8 cellular contexts compared by ENCODE assay signal in the genomic region with DNA sequence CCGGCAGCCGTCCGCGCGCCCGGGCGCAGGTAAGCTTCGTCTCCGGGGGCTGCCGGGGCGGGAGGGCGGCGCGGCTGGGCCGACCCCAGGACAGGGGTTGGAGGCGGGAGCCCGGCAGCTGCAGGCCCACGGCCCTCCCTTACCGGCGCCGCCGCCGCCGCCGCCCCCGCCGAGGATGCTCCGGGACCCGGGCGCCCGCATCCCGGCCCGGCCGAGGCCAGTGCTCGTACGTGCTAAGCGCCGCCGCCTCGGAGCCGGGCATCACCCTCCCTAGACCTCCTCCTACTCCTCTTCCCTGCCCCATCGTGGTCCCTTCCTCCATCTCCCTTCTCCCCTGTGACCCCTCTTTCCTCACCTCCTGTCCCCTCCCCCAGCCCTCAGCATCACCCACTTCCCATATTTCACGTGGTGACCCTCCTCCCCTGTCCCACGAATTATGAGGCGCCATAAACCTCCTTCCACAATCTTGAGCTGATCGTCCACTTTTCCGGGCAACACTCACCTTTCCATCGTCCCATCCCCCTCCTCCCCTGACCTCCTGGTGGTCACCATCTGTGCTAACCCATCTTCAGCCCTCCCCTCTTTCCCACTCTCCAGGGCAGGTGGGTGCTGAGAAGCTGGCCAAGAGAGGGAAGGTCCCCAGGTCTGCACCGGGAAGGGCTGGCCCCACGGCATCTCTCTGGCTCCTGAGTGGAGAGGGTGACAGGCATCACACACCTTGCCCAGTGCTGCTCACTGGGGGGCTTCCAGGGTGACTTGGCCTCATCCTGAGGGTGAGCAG. TPM values are rescaled to one million over a fixed set of nuclear protein-coding genes. Genes with fewer than 3 reads are reported as not detected.
DNase-seq lines count a peak whose midpoint lies in the region; ATAC-seq and TF ChIP-seq lines count a peak whose summit lies in the region.

No MANE protein-coding gene starts in this region.

- in situ Hi-C loops in mammary epithelial cell (cut with MboI; ENCODE audit: low sequenced_read_pairs in 2 of 2) = no loop called here

- no peaks in the 10 kb centered on the region for H3K9me2 ChIP-seq in Karpas-422 (replicated peaks; ENCODE audit: insufficient read depth, low read length)

- no peaks in the 10 kb centered on the region for H3K36me3 ChIP-seq in BE2C
- H3K36me3 ChIP-seq in Karpas-422 (ENCODE audit: insufficient read depth, low read length) = peaks cover 9% of the 10 kb centered on the region; the same call in 1 of the 2 replicates
- no peaks in the 10 kb centered on the region for H3K36me3 ChIP-seq in mammary epithelial cell (ENCODE audit: insufficient read depth, low read length)
- no peaks in the 10 kb centered on the region for H3K36me3 ChIP-seq in mucosa of rectum (ENCODE audit: control insufficient read depth in 2 of 2, insufficient read depth in 2 of 2, low read length in 2 of 2)

- CTCF ChIA-PET in mammary epithelial cell (lab: Charles Lee; ENCODE audit: low non-redundant PET) = interaction anchor here (0.5 kb wide), 1 partner anchor 8 kb away, joined by 3 read pairs; no protein-coding TSS in a partner anchor

- H3K9ac ChIP-seq in Karpas-422 (ENCODE audit: low read length) = peak overlapping the region; percentile 91
- H3K9ac ChIP-seq in mammary epithelial cell (ENCODE audit: insufficient read depth, low read length) = no peak overlapping the region
- peak overlapping the region; percentile 5 to 41 for H3K9ac ChIP-seq in mucosa of rectum (ENCODE audit: low read depth in 1 of 2, low read length in 2 of 2)

- intact Hi-C loops in mammary epithelial cell (cut with micrococcal nuclease) = loop anchor here (2.0 kb wide), 2 partner anchors 31 to 65 kb away; no protein-coding TSS in a partner anchor

- peaks cover 52% of the 10 kb centered on the region for H3K79me2 ChIP-seq in Karpas-422 (ENCODE audit: low read length)
- no peaks in the 10 kb centered on the region for H3K79me2 ChIP-seq in mammary epithelial cell (ENCODE audit: insufficient read depth, low read length)

- H3K4me1 ChIP-seq in BE2C (no peaks in the 10 kb centered on the region), Karpas-422 (ENCODE audit: low read length) (peaks cover 28% of the 10 kb centered on the region), mammary epithelial cell (ENCODE audit: insufficient read depth, low read length) (peaks cover 7% of the 10 kb centered on the region), mucosa of rectum (ENCODE audit: control insufficient read depth in 2 of 2, insufficient read depth in 2 of 2, low read length in 2 of 2) (peaks cover 6 to 14% of the 10 kb centered on the region in 2 donors)

- peak overlapping the region; percentile 28; the same call in 1 of the 2 replicates for H2AFZ ChIP-seq in Karpas-422 (ENCODE audit: low read length)
- H2AFZ ChIP-seq in mammary epithelial cell (ENCODE audit: low read depth, low read length) = peak overlapping the region; percentile 55

- TF ChIP-seq CTCF in BE2C (IDR thresholded peaks at IDR 0.05; ENCODE audit: low read depth, low read length) (no peak), mammary epithelial cell (conservative IDR thresholded peaks at IDR 0.05 in 1 of 2, IDR thresholded peaks at IDR 0.05 in 1 of 2; ENCODE audit: extremely low read depth in 1 of 2, insufficient read depth in 1 of 2, low read depth in 1 of 2, low read length in 2 of 2) (no peak)

- H4K20me1 ChIP-seq in Karpas-422 (ENCODE audit: insufficient read depth, low read depth, low read length) (peaks cover 6% of the 10 kb centered on the region; the same call in 1 of the 2 replicates), mammary epithelial cell (ENCODE audit: insufficient read depth, low read length) (no peaks in the 10 kb centered on the region)

- H3K9me3 ChIP-seq in BE2C (no peaks in the 10 kb centered on the region), Karpas-422 (ENCODE audit: low read length) (no peaks in the 10 kb centered on the region), mammary epithelial cell (replicated peaks; ENCODE audit: insufficient read depth, low read length) (no peaks in the 10 kb centered on the region), mucosa of rectum (ENCODE audit: control insufficient read depth in 2 of 2, low read length in 2 of 2) (no peaks in the 10 kb centered on the region)

- dilution Hi-C loops in mammary epithelial cell (cut with HindIII; ENCODE audit: low sequenced_read_pairs) = no loop called here

- H3K4me2 ChIP-seq in Karpas-422 (ENCODE audit: low read depth, low read length, poor library complexity, severe bottlenecking) = peak overlapping the region; percentile 84
- peak overlapping the region; percentile 87 for H3K4me2 ChIP-seq in mammary epithelial cell (ENCODE audit: insufficient read depth, low read depth, low read length)

- 56% methylated on average over 4 of the region's 50 CpGs for WGBS in mammary epithelial cell (ENCODE audit: low coverage, missing lambda C conversion rate)

- peak overlapping the region; percentile 93 for H3K27ac ChIP-seq in Karpas-422 (ENCODE audit: low read length)
- no peak overlapping the region for H3K27ac ChIP-seq in mammary epithelial cell (ENCODE audit: insufficient read depth, low read depth, low read length)
- H3K27ac ChIP-seq in mucosa of rectum (ENCODE audit: low read depth in 2 of 2, low read length in 2 of 2) = peak overlapping the region in 1 of 2 donors; percentile 38

- peaks cover 17% of the 10 kb centered on the region for H3K27me3 ChIP-seq in BE2C
- no peaks in the 10 kb centered on the region for H3K27me3 ChIP-seq in Karpas-422 (ENCODE audit: low read length)
- H3K27me3 ChIP-seq in mammary epithelial cell (ENCODE audit: insufficient read depth, low read length) = no peaks in the 10 kb centered on the region
- H3K27me3 ChIP-seq in mucosa of rectum (ENCODE audit: control insufficient read depth in 2 of 2, insufficient read depth in 2 of 2, low read length in 2 of 2) = no peaks in the 10 kb centered on the region

- ATAC-seq in GM19463 (IDR thresholded peaks at IDR 0.05; ENCODE audit: unreplicated experiment) = peak; percentile 8

- H3K4me3 ChIP-seq in BE2C (ENCODE audit: low read depth, low read length) (peak overlapping the region; percentile 48), Karpas-422 (ENCODE audit: low read length) (peak overlapping the region; percentile 96), mammary epithelial cell (replicated peaks in 1 of 3; ENCODE audit: insufficient read depth in 1 of 3, low read depth in 2 of 3, low read length in 3 of 3) (peak overlapping the region in 2 of 3 experiments; percentile 65 to 69), mucosa of rectum (ENCODE audit: low read length in 2 of 2) (peak overlapping the region; percentile 51 to 67)

- DNase-seq in BE2C (peak; percentile 10), Karpas-422 (peak; percentile 70), mammary epithelial cell (no peak), epidermal melanocyte (ENCODE audit: insufficient read length, low spot score) (no peak), nucleus accumbens (lab: John Stamatoyannopoulos, UW) (no peak), NCI-H1436 treated with DMSO at 0.1 percent for 48 hours (lab: John Stamatoyannopoulos, UW) (no peak)

- BruUV-seq in mammary epithelial cell (replicated peaks; lab: Mats Ljungman, UMichigan) = no TSS peak

RNA-seq across cellular contexts. Expression of gene ASPHD2, which starts 0.6 kb away (rescaled TPM):
- 1.4 TPM for polyA plus RNA-seq in BE2C (2012; ENCODE audit: insufficient read depth, insufficient read length, low read depth)
- total RNA-seq in Karpas-422 (2014; rRNA removed; shearing (Covaris generic); ENCODE audit: low replicate concordance) = 30.7 and 33.3 TPM in 2 replicates
- 10 to 100 TPM in 1 of 2 donors, 1 to 10 TPM in 1; 6.1 to 16.5 TPM for total RNA-seq in mammary epithelial cell
- 4.1 TPM for polyA plus RNA-seq in mammary epithelial cell
- polyA minus RNA-seq in mammary epithelial cell = 3.9 TPM

RNA-seq across cellular contexts. Expression of gene HPS4, which starts 53.9 kb away (rescaled TPM):
- 32.5 TPM for polyA plus RNA-seq in BE2C (2012; ENCODE audit: insufficient read depth, insufficient read length, low read depth)
- 42.1 and 46.1 TPM in 2 replicates for total RNA-seq in Karpas-422 (2014; rRNA removed; shearing (Covaris generic); ENCODE audit: low replicate concordance)
- 10 to 100 TPM; 33.6 to 38.3 TPM for total RNA-seq in mammary epithelial cell
- polyA plus RNA-seq in mammary epithelial cell = 18.3 TPM
- polyA minus RNA-seq in mammary epithelial cell = 9.7 TPM

RNA-seq across cellular contexts. Expression of gene SRRD, which starts 54.0 kb away (rescaled TPM):
- 20.7 TPM for polyA plus RNA-seq in BE2C (2012; ENCODE audit: insufficient read depth, insufficient read length, low read depth)
- total RNA-seq in Karpas-422 (2014; rRNA removed; shearing (Covaris generic); ENCODE audit: low replicate concordance) = 13.8 and 43.5 TPM in 2 replicates
- total RNA-seq in mammary epithelial cell = 10 to 100 TPM; 16.3 to 20.8 TPM
- polyA plus RNA-seq in mammary epithelial cell = 20.7 TPM
- 21.7 TPM for polyA minus RNA-seq in mammary epithelial cell

Comparison
In these comparisons a context has a peak if more than half of its experiments do, and no peak if none do; other contexts are left out.
1. DNase-seq: peak in BE2C (single experiment) and Karpas-422 (single experiment); none in mammary epithelial cell (single experiment), epidermal melanocyte (single experiment), nucleus accumbens (0 of 56) and NCI-H1436 treated with DMSO at 0.1 percent for 48 hours (single experiment).
2. Peak in every context shown above with its lines, with median percentiles within 50 percentile points of each other: H3K4me3 ChIP-seq.